ENCODE assay signal across 19 cellular contexts in genomic region chr20:63382551-63383300, GRCh38. TPM values are rescaled to one million over a fixed set of nuclear protein-coding genes. Genes with fewer than 3 reads are reported as not detected.
"Had no signal": no experiment of that assay in that cellular context is flagged by ENCODE, and none has a peak within 500 bp of the region (broad histone marks: within the 10 kb centered on the region; RNA-seq: fewer than 3 reads in every experiment).

No MANE protein-coding gene starts in this region.

- H3K9me3 ChIP-seq: pancreas, testis had no signal

- H3K27ac ChIP-seq: coronary artery, heart right ventricle, left lung, neural progenitor cell, pancreas, spleen, testis, tibial nerve, upper lobe of right lung, vagina had no signal

- FAIRE-seq: frontal cortex, pancreas had no signal

- H3K4me2 ChIP-seq: neural progenitor cell had no signal

- H2AFZ ChIP-seq: neural progenitor cell had no signal

- H3K9ac ChIP-seq: neural progenitor cell had no signal

- DNase-seq: heart right ventricle; islet precursor cell; occipital lobe; spleen; stimulated activated naive B cell treated with anti-CD40 and anti-IgM and Interleukin-4, amounts not matched to agents 10 μg/mL and 1 μg/mL and 100 μg/mL, for 72 hours; testis; upper lobe of right lung had no signal

- H3K4me1 ChIP-seq: left lung, pancreas, upper lobe of right lung, vagina had no signal

- H3K4me3 ChIP-seq: coronary artery, heart right ventricle, left lung, lung, neural progenitor cell, pancreas, spleen, testis, tibial nerve, upper lobe of right lung, vagina had no signal

- H3K27me3 ChIP-seq: neural progenitor cell, testis, vagina had no signal

- H3K36me3 ChIP-seq: heart right ventricle, left lung, neural progenitor cell, pancreas, spleen, tibial nerve, upper lobe of right lung, vagina had no signal

- ATAC-seq: esophagus mucosa had no signal

RNA-seq across cellular contexts. Expression of gene CHRNA4, which starts 21.6 kb away (rescaled TPM):
- total RNA-seq: esophagus mucosa; fibroblast of lung; left lung; natural killer cell treated with Interleukin-12 subunit alpha and Interleukin-12 subunit beta and Interleukin-15 and Interleukin-18, amount 100 ng/mL, for 72 hours; subcutaneous adipose tissue had no signal
- polyA plus RNA-seq: fibroblast of lung had no signal
